22 cellular contexts compared by ENCODE assay signal in genomic region chr20:10388571-10388970, GRCh38.
"Had no signal": no experiment of that assay in that cellular context is flagged by ENCODE, and none has a peak within 500 bp of the region (broad histone marks: within the 10 kb centered on the region; RNA-seq: fewer than 3 reads in every experiment).

No MANE protein-coding gene starts in this region.

- H3K9me3 ChIP-seq: esophagus squamous epithelium, thoracic aorta, upper lobe of left lung, vagina had no signal

- H3K4me3 ChIP-seq: esophagus squamous epithelium, thoracic aorta, upper lobe of left lung, vagina had no signal

- DNase-seq: activated CD4-positive, alpha-beta T cell treated with anti-CD3 and anti-CD28 coated beads, Interleukin-2, amount 50 U/mL, for 1 hour; activated CD4-positive, CD25-positive, alpha-beta regulatory T cell treated with anti-CD3 and anti-CD28 coated beads, Interleukin-2, amount 50 U/mL, for 72 hours; activated CD8-positive, alpha-beta T cell treated with anti-CD3 and anti-CD28 coated beads for 36 hours; activated gamma-delta T cell treated with Interleukin-2 at 50 U/mL for 16 hours; activated naive CD8-positive, alpha-beta T cell treated with anti-CD3 and anti-CD28 coated beads, Interleukin-2, amount 50 U/mL, for 24 hours; activated T-cell treated with anti-CD3 and anti-CD28 coated beads, Interleukin-2, amount 50 U/mL, for 4 hours; esophagus squamous epithelium; islet precursor cell; left cardiac atrium; left ventricle myocardium superior; naive thymus-derived CD4-positive, alpha-beta T cell; posterior cingulate gyrus; right cardiac atrium; stimulated activated CD4-positive, alpha-beta T cell treated with anti-CD3 and anti-CD28 coated beads, Interleukin-12 subunit alpha, Interleukin-12 subunit beta, amount 100 ng/mL, for 4 hours; stimulated activated CD4-positive, alpha-beta T cell treated with anti-CD3 and anti-CD28 coated beads, Interleukin-4, amount 100 ng/mL, for 1 hour; SW 1271; T-helper 9 cell; upper lobe of left lung had no signal

- H3K4me1 ChIP-seq: esophagus squamous epithelium, upper lobe of left lung, vagina had no signal

- H3K27ac ChIP-seq: epithelial cell of prostate, esophagus squamous epithelium, thoracic aorta, upper lobe of left lung, vagina had no signal

- ATAC-seq: activated CD8-positive, alpha-beta T cell treated with anti-CD3 and anti-CD28 coated beads for 36 hours; activated naive CD8-positive, alpha-beta T cell treated with anti-CD3 and anti-CD28 coated beads, Interleukin-2, amount 50 U/mL, for 24 hours; activated T-cell treated with anti-CD3 and anti-CD28 coated beads, Interleukin-2, amount 50 U/mL, for 4 hours; activated T-helper 17 cell treated with anti-CD3 and anti-CD28 coated beads, Interleukin-2, amount 50 U/mL, for 72 hours; left cardiac atrium; left ventricle myocardium superior; naive thymus-derived CD4-positive, alpha-beta T cell; right cardiac atrium had no signal

- H3K36me3 ChIP-seq: esophagus squamous epithelium, thoracic aorta, upper lobe of left lung, vagina had no signal

- H3K27me3 ChIP-seq: esophagus squamous epithelium, upper lobe of left lung, vagina had no signal
